20 cellular contexts compared by ENCODE assay signal in the genomic region with DNA sequence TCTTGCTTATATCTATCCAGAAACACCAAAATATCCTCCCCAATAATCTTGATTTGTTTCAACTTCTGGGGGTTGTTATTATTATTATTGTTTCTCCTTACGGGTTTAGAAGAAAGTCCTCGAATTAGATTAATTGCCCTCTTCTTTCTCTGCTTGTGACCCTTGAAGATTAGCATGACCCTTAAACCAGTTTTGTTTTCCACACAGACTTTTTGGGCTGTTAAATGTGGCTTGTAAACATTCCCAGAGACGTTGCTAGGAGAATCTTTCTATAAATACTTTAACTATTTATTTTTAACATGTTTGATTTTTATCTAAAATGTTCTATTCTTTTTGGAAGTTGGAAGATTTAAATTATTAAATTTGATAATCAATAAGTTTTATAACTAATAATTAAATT. TPM values are rescaled to one million over a fixed set of nuclear protein-coding genes. Genes with fewer than 3 reads are reported as not detected.
A peak's percentile ranks its signal among the peaks of the same experiment; 100 is the strongest.
DNase-seq lines count a peak whose midpoint lies in the region; ATAC-seq and TF ChIP-seq lines count a peak whose summit lies in the region.
"Had no signal": no experiment of that assay in that cellular context is flagged by ENCODE, and none has a peak within 500 bp of the region (broad histone marks: within the 10 kb centered on the region; RNA-seq: fewer than 3 reads in every experiment).

No MANE protein-coding gene starts in this region.

- no peaks in the 10 kb centered on the region for H3K79me1 ChIP-seq in mesenchymal stem cell (replicated peaks; ENCODE audit: low read length, poor library complexity, severe bottlenecking)

- H2BK15ac ChIP-seq in mesenchymal stem cell (ENCODE audit: low read depth, poor library complexity, severe bottlenecking), result no peak overlapping the region

- H3K27ac ChIP-seq in mesenchymal stem cell (ENCODE audit: low read length, poor library complexity, severe bottlenecking), result no peak overlapping the region
- H3K27ac ChIP-seq: A549 had no signal

- no peak overlapping the region for H4K8ac ChIP-seq in mesenchymal stem cell (ENCODE audit: low read length)

- no peak overlapping the region for H2BK5ac ChIP-seq in mesenchymal stem cell (ENCODE audit: low read depth, low read length, poor library complexity, severe bottlenecking)

- no peak overlapping the region for H3K23ac ChIP-seq in mesenchymal stem cell (ENCODE audit: low read length in 2 of 2)

- H3K27me3 Mint-ChIP-seq in HFFc6 (ENCODE audit: insufficient read depth), result no peaks in the 10 kb centered on the region
- H3K27me3 Mint-ChIP-seq in type B pancreatic cell, result no peaks in the 10 kb centered on the region

- no peak overlapping the region for H4K91ac ChIP-seq in mesenchymal stem cell (ENCODE audit: low read length)

- H3K9ac ChIP-seq in adipocyte (ENCODE audit: low read length) (no peak overlapping the region), mesenchymal stem cell (ENCODE audit: low read length) (no peak overlapping the region)

- H3K36me3 Mint-ChIP-seq in HFFc6 (ENCODE audit: low read depth) (peaks cover 13% of the 10 kb centered on the region), type B pancreatic cell (no peaks in the 10 kb centered on the region)
- H3K36me3 Mint-ChIP-seq: CD14-positive monocyte had no signal

- no peak overlapping the region for H3K14ac ChIP-seq in mesenchymal stem cell (ENCODE audit: low read length in 2 of 2)

- H3K27ac Mint-ChIP-seq in HFFc6 (no peak overlapping the region), type B pancreatic cell (no peak overlapping the region)
- H3K27ac Mint-ChIP-seq: CD14-positive monocyte had no signal

- H2AFZ ChIP-seq in mesenchymal stem cell (ENCODE audit: low read depth, low read length), result no peak overlapping the region

- TF ChIP-seq CTCF in AG09319 (IDR thresholded peaks at IDR 0.05; ENCODE audit: low read depth, low read length) (no peak), HFFc6 (IDR thresholded peaks at IDR 0.05) (no peak), GM20000 (IDR thresholded peaks at IDR 0.05; ENCODE audit: extremely low read depth, missing control alignments) (no peak), type B pancreatic cell (conservative IDR thresholded peaks at IDR 0.05) (no peak)

- H3K9me3 Mint-ChIP-seq in HFFc6 (0 out of 2 replicates have a peak, but pooled peaks cover 4% of the 10 kb centered on the region), type B pancreatic cell (no peaks in the 10 kb centered on the region)

- H3K9me3 ChIP-seq in adipocyte (ENCODE audit: control insufficient read depth, low read length) (no peaks in the 10 kb centered on the region), mesenchymal stem cell (ENCODE audit: control insufficient read depth, low read length) (no peaks in the 10 kb centered on the region)
- H3K9me3 ChIP-seq: A549, HAP-1 had no signal

- no peak overlapping the region for H3K4me2 ChIP-seq in mesenchymal stem cell (ENCODE audit: low read length, poor library complexity, severe bottlenecking)
- H3K4me2 ChIP-seq: A549 had no signal

- peak; percentile 16 for DNase-seq in AG09319 (ENCODE audit: extremely low read depth, low read depth)
- DNase-seq in HFFc6, result peak; percentile 16
- DNase-seq in adipocyte (ENCODE audit: low read depth), result no peak
- DNase-seq in mesenchymal stem cell, result peak; percentile 74
- DNase-seq in GM20000 (ENCODE audit: low spot score), result no peak
- no peak for DNase-seq in type B pancreatic cell (ENCODE audit: extremely low spot score, unreplicated experiment)
- DNase-seq: NCI-H187, NCI-H2107, NCI-H510A treated with DMSO at 0.1 percent for 48 hours, NCI-H82, OCI-M1, SHP77, T-helper 1 cell had no signal

- no peak overlapping the region for H3K4me3 Mint-ChIP-seq in HFFc6
- H3K4me3 Mint-ChIP-seq in type B pancreatic cell, result no peak overlapping the region
- H3K4me3 Mint-ChIP-seq: CD14-positive monocyte had no signal

- H2BK12ac ChIP-seq in mesenchymal stem cell (ENCODE audit: low read length in 2 of 2), result no peak overlapping the region

- no peak overlapping the region for H3K4ac ChIP-seq in mesenchymal stem cell (ENCODE audit: low read depth in 1 of 2, low read length in 2 of 2)

- WGBS in mesenchymal stem cell, result no CpG with 5 or more reads among the region's 3 CpGs

- no peak overlapping the region for H3K18ac ChIP-seq in mesenchymal stem cell (ENCODE audit: low read depth in 1 of 2, low read length in 2 of 2)

- H2AK5ac ChIP-seq in mesenchymal stem cell (ENCODE audit: low read length, severe bottlenecking), result no peak overlapping the region

- H3K4me1 Mint-ChIP-seq in HFFc6 (ENCODE audit: low read depth), result peaks cover 40% of the 10 kb centered on the region
- peaks cover 4% of the 10 kb centered on the region for H3K4me1 Mint-ChIP-seq in type B pancreatic cell (ENCODE audit: unreplicated experiment)

- H3K27me3 ChIP-seq in adipocyte (replicated peaks; ENCODE audit: control insufficient read depth, insufficient read depth, low read length) (no peaks in the 10 kb centered on the region), mesenchymal stem cell (ENCODE audit: control insufficient read depth in 1 of 2, insufficient read depth in 1 of 2, low read length in 2 of 2) (no peaks in the 10 kb centered on the region)

- H3K4me1 ChIP-seq in adipocyte (ENCODE audit: control insufficient read depth, insufficient read depth, low read length) (peaks cover 24% of the 10 kb centered on the region), mesenchymal stem cell (ENCODE audit: control insufficient read depth, insufficient read depth, low read depth, low read length) (no peaks in the 10 kb centered on the region)
- H3K4me1 ChIP-seq: HAP-1 had no signal

- H3K36me3 ChIP-seq in adipocyte (ENCODE audit: control insufficient read depth, insufficient read depth, low read length, severe bottlenecking) (no peaks in the 10 kb centered on the region), mesenchymal stem cell (ENCODE audit: control insufficient read depth in 1 of 2, insufficient read depth in 2 of 2, low read depth in 1 of 2, low read length in 2 of 2) (no peaks in the 10 kb centered on the region)
- H3K36me3 ChIP-seq: HAP-1 had no signal

- no peak for ATAC-seq in GM21526 (IDR thresholded peaks at IDR 0.05; ENCODE audit: low FRiP score, unreplicated experiment)
- no peak for ATAC-seq in HG03439 (IDR thresholded peaks at IDR 0.05; ENCODE audit: unreplicated experiment)
- ATAC-seq: A549, GM12878 had no signal

- H2BK120ac ChIP-seq in mesenchymal stem cell (ENCODE audit: low read depth, low read length), result no peak overlapping the region

- H3K4me3 ChIP-seq in adipocyte (ENCODE audit: low read length) (peak overlapping the region; percentile 11), mesenchymal stem cell (ENCODE audit: insufficient read depth in 1 of 2, low read depth in 1 of 2, low read length in 2 of 2) (no peak overlapping the region)
- H3K4me3 ChIP-seq: A549, GM12878, HAP-1 had no signal

RNA-seq across cellular contexts. Expression of gene SUCNR1, which starts 4.3 kb away (rescaled TPM):
- not detected for total RNA-seq in HFFc6 (2021; fragmentation: NEBNext Ultra II Directional; extraction: Animal tissue kit (Norgen Biotek cat#: 25700))
- polyA plus RNA-seq in mesenchymal stem cell (2013, experiment 1 of 2), result 20.8 TPM
- polyA plus RNA-seq in mesenchymal stem cell (2013, experiment 2 of 2), result 21.5 TPM
- 0.75 TPM in 1 of 2 replicates, not detected in the other for total RNA-seq in type B pancreatic cell (ENCODE audit: low replicate concordance)
- total RNA-seq: LHCN-M2 had no signal

RNA-seq across cellular contexts. Expression of gene AADAC, which starts 55.3 kb away (rescaled TPM):
- not detected for total RNA-seq in HFFc6 (2021; fragmentation: NEBNext Ultra II Directional; extraction: Animal tissue kit (Norgen Biotek cat#: 25700))
- 0.10 TPM for polyA plus RNA-seq in mesenchymal stem cell (2013, experiment 1 of 2)
- polyA plus RNA-seq in mesenchymal stem cell (2013, experiment 2 of 2), result 0.16 TPM
- total RNA-seq in type B pancreatic cell (ENCODE audit: low replicate concordance), result 1.3 and 1.4 TPM in 2 replicates
- total RNA-seq: LHCN-M2 had no signal
- polyA plus RNA-seq: CD14-positive monocyte, GM12878 had no signal

Comparison
In these comparisons a context has a peak if more than half of its experiments do, and no peak if none do; other contexts are left out.
1. DNase-seq: peak in AG09319 (single experiment), HFFc6 (single experiment) and mesenchymal stem cell (single experiment); none in adipocyte (single experiment), GM20000 (single experiment) and type B pancreatic cell (single experiment).